Comparison of ENCODE assay signal across 11 cellular contexts in genomic region chr15:100920516-100921135, GRCh38. TPM values are rescaled to one million over a fixed set of nuclear protein-coding genes. Genes with fewer than 3 reads are reported as not detected.
DNase-seq lines count a peak whose midpoint lies in the region; ATAC-seq, FAIRE-seq and TF ChIP-seq lines count a peak whose summit lies in the region.
"Had no signal": no experiment of that assay in that cellular context is flagged by ENCODE, and none has a peak within 500 bp of the region (broad histone marks: within the 10 kb centered on the region; RNA-seq: fewer than 3 reads in every experiment).

No MANE protein-coding gene starts in this region.

- H4K20me1 ChIP-seq in GM23338 (replicated peaks; ENCODE audit: insufficient read depth), result no peaks in the 10 kb centered on the region

- no peaks in the 10 kb centered on the region for H3K9me2 ChIP-seq in GM23338 (ENCODE audit: insufficient read depth)

- no peak for ATAC-seq in GM23338
- ATAC-seq in heart right ventricle, result no peak

- H3K27ac ChIP-seq in GM23338 (ENCODE audit: low read depth) (no peak overlapping the region), mucosa of rectum (ENCODE audit: low read depth in 2 of 2, low read length in 2 of 2) (peak overlapping the region; percentile 56 to 62), heart right ventricle (no peak overlapping the region)

- H3K9me3 ChIP-seq in mucosa of rectum (ENCODE audit: control insufficient read depth in 2 of 2, low read length in 2 of 2) (no peaks in the 10 kb centered on the region), heart right ventricle (no peaks in the 10 kb centered on the region)

- CTCF ChIA-PET in Calu3 (lab: Charles Lee), result interaction anchor here (0.9 to 5.8 kb wide), 2 partner anchors 45 to 87 kb away, joined by 3 to 93 read pairs; no protein-coding TSS in a partner anchor

- BruUV-seq in Calu3 (replicated peaks; lab: Mats Ljungman, UMichigan), result no TSS peak

- 86 to 91% methylated on average over 8 of the region's 8 CpGs for WGBS in heart right ventricle, 2 donors

- H3K4me3 Mint-ChIP-seq in Calu3 (ENCODE audit: low read depth, unreplicated experiment), result peak overlapping the region; percentile 82
- H3K4me3 Mint-ChIP-seq in GM23338, result peak overlapping the region; percentile 71
- H3K4me3 Mint-ChIP-seq in activated T-helper 2 cell treated with anti-CD3 and anti-CD28 coated beads, Interferon-gamma antibody, Interleukin-2, Interleukin-4, amounts not matched to agents 10 μg/mL and 5 μg/mL and 100 μg/mL, durations not matched to agents 14 hours and 24 hours and 36 hours (ENCODE audit: low read depth), result peak overlapping the region; percentile 62

- no peak for TF ChIP-seq CTCF in Calu3 (IDR thresholded peaks at IDR 0.05; ENCODE audit: unreplicated experiment)
- TF ChIP-seq CTCF in GM23338 (conservative IDR thresholded peaks at IDR 0.05; ENCODE audit: low read depth in 2 of 2), result no peak
- TF ChIP-seq CTCF in heart right ventricle (IDR thresholded peaks at IDR 0.05), result no peak

- no peak overlapping the region for H2AFZ ChIP-seq in GM23338

- peaks cover 70% of the 10 kb centered on the region for H3K36me3 Mint-ChIP-seq in Calu3 (ENCODE audit: insufficient read depth, unreplicated experiment)
- no peaks in the 10 kb centered on the region for H3K36me3 Mint-ChIP-seq in GM23338 (ENCODE audit: low read depth)
- H3K36me3 Mint-ChIP-seq in activated T-helper 2 cell treated with anti-CD3 and anti-CD28 coated beads, Interferon-gamma antibody, Interleukin-2, Interleukin-4, amounts not matched to agents 10 μg/mL and 5 μg/mL and 100 μg/mL, durations not matched to agents 14 hours and 24 hours and 36 hours (ENCODE audit: low read depth), result no peaks in the 10 kb centered on the region

- H3K4me3 ChIP-seq in GM23338 (0 out of 2 replicates have a peak overlapping the region, but pooled peaks have one; percentile 74), mucosa of rectum (ENCODE audit: low read length in 2 of 2) (peak overlapping the region in 1 of 2 donors; percentile 84), heart right ventricle (peak overlapping the region in 2 of 10 donors; percentile 65 to 75)

- no peaks in the 10 kb centered on the region for H3F3A ChIP-seq in GM23338 (replicated peaks; ENCODE audit: low read depth)

- H3K36me3 ChIP-seq in GM23338 (ENCODE audit: insufficient read depth) (no peaks in the 10 kb centered on the region), mucosa of rectum (ENCODE audit: control insufficient read depth in 2 of 2, insufficient read depth in 2 of 2, low read length in 2 of 2) (peaks cover 8 to 11% of the 10 kb centered on the region in 2 donors), heart right ventricle (peaks cover 0 to 24% (median 0%) of the 10 kb centered on the region in 9 donors)

- DNase-seq in Calu3 (no peak), GM23338 (ENCODE audit: low spot score) (no peak), H54 (ENCODE audit: insufficient read length, low spot score) (no peak), islet precursor cell (no peak), heart right ventricle (no peak), ureter (ENCODE audit: low spot score) (no peak)
- DNase-seq in activated T-helper 2 cell treated with anti-CD3 and anti-CD28 coated beads, Interferon-gamma antibody, Interleukin-2, Interleukin-4, amounts not matched to agents 10 μg/mL and 5 μg/mL and 100 μg/mL, durations not matched to agents 14 hours and 24 hours and 36 hours (ENCODE audit: low spot score), result no peak
- DNase-seq: erythroblast; midbrain; stimulated activated CD4-positive, alpha-beta T cell treated with anti-CD3 and anti-CD28 coated beads, Interleukin-4, amount 100 ng/mL, for 4 hours had no signal

- no peak for TF ChIP-seq POLR2A in H54 (IDR thresholded peaks at IDR 0.05; ENCODE audit: low read depth, low read length)

- H3K27ac Mint-ChIP-seq in Calu3 (ENCODE audit: unreplicated experiment), result peak overlapping the region; percentile 14
- no peak overlapping the region for H3K27ac Mint-ChIP-seq in GM23338
- no peak overlapping the region for H3K27ac Mint-ChIP-seq in activated T-helper 2 cell treated with anti-CD3 and anti-CD28 coated beads, Interferon-gamma antibody, Interleukin-2, Interleukin-4, amounts not matched to agents 10 μg/mL and 5 μg/mL and 100 μg/mL, durations not matched to agents 14 hours and 24 hours and 36 hours

- intact Hi-C loops in Calu3 (cut with micrococcal nuclease; ENCODE audit: unreplicated experiment) (loop anchor here (10.0 kb wide), 1 partner anchor 334 kb away; the partner anchor contains the start of gene CHSY1), heart right ventricle (cut with DNase I) (loop anchor here in 2 of 10 donors (5.0 to 10.0 kb wide), 3 partner anchors 82 to 344 kb away; partner anchors contain the start of gene CHSY1 (in 1 of the 2))
- intact Hi-C loops in activated T-helper 2 cell treated with anti-CD3 and anti-CD28 coated beads, Interferon-gamma antibody, Interleukin-2, Interleukin-4, amounts not matched to agents 10 μg/mL and 5 μg/mL and 100 μg/mL, durations not matched to agents 14 hours and 24 hours and 36 hours (cut with micrococcal nuclease), result no loop called here

- peak overlapping the region in 1 of 2 donors; percentile 84 for H3K9ac ChIP-seq in mucosa of rectum (ENCODE audit: low read depth in 1 of 2, low read length in 2 of 2)

- peaks cover 68% of the 10 kb centered on the region for H3K27me3 ChIP-seq in GM23338 (ENCODE audit: insufficient read depth)
- no peaks in the 10 kb centered on the region for H3K27me3 ChIP-seq in mucosa of rectum (ENCODE audit: control insufficient read depth in 2 of 2, insufficient read depth in 2 of 2, low read length in 2 of 2)
- peaks cover 0 to 32% (median 20%) of the 10 kb centered on the region in 7 donors for H3K27me3 ChIP-seq in heart right ventricle

- no peak for FAIRE-seq in H54 (lab: Jason Lieb, UNC)

- no peak overlapping the region; the same call in 1 of the 2 replicates for H3K4me2 ChIP-seq in GM23338

- H3K27me3 Mint-ChIP-seq in Calu3 (ENCODE audit: unreplicated experiment) (no peaks in the 10 kb centered on the region), GM23338 (ENCODE audit: insufficient read depth, low read depth, poor library complexity) (peaks cover 50% of the 10 kb centered on the region)
- H3K27me3 Mint-ChIP-seq in activated T-helper 2 cell treated with anti-CD3 and anti-CD28 coated beads, Interferon-gamma antibody, Interleukin-2, Interleukin-4, amounts not matched to agents 10 μg/mL and 5 μg/mL and 100 μg/mL, durations not matched to agents 14 hours and 24 hours and 36 hours (ENCODE audit: low read depth), result peaks cover 58% of the 10 kb centered on the region

- H3K4me1 Mint-ChIP-seq in Calu3 (ENCODE audit: low read depth, unreplicated experiment), result peaks cover 26% of the 10 kb centered on the region
- H3K4me1 Mint-ChIP-seq in GM23338, result peaks cover 7% of the 10 kb centered on the region; the same call in 2 of the 3 replicates
- H3K4me1 Mint-ChIP-seq in activated T-helper 2 cell treated with anti-CD3 and anti-CD28 coated beads, Interferon-gamma antibody, Interleukin-2, Interleukin-4, amounts not matched to agents 10 μg/mL and 5 μg/mL and 100 μg/mL, durations not matched to agents 14 hours and 24 hours and 36 hours (ENCODE audit: low read depth), result peaks cover 17% of the 10 kb centered on the region

- no peaks in the 10 kb centered on the region for H3K79me2 ChIP-seq in GM23338 (replicated peaks; ENCODE audit: insufficient read depth)

- H3K4me1 ChIP-seq in GM23338 (ENCODE audit: insufficient read depth) (no peaks in the 10 kb centered on the region), mucosa of rectum (ENCODE audit: control insufficient read depth in 2 of 2, insufficient read depth in 2 of 2, low read length in 2 of 2) (peaks cover 22 to 24% of the 10 kb centered on the region in 2 donors), heart right ventricle (peaks cover 0 to 55% (median 16%) of the 10 kb centered on the region in 9 donors)

- H3K9me3 Mint-ChIP-seq in Calu3 (ENCODE audit: low read depth, unreplicated experiment) (no peaks in the 10 kb centered on the region), GM23338 (peaks cover 2% of the 10 kb centered on the region; the same call in 2 of the 3 replicates)
- H3K9me3 Mint-ChIP-seq in activated T-helper 2 cell treated with anti-CD3 and anti-CD28 coated beads, Interferon-gamma antibody, Interleukin-2, Interleukin-4, amounts not matched to agents 10 μg/mL and 5 μg/mL and 100 μg/mL, durations not matched to agents 14 hours and 24 hours and 36 hours, result no peaks in the 10 kb centered on the region

TF ChIP-seq in GM23338, 12 proteins besides CTCF, POLR2A, EP300 and RAD21:
- no peak for TF ChIP-seq EZH2phosphoT487 (IDR thresholded peaks at IDR 0.05; ENCODE audit: unreplicated experiment)

RNA-seq across cellular contexts. Expression of gene LRRK1, which starts 1.5 kb away (rescaled TPM):
- total RNA-seq in Calu3 (2022) (20.1 and 21.3 TPM in 2 replicates), heart right ventricle (1 to 10 TPM; 1.5 to 8.1 (median 2.0) TPM), ureter (29.5 TPM)
- 2.6 and 4.4 TPM in 2 replicates for total RNA-seq in GM23338 (2014; rRNA removed; shearing (Covaris generic))
- polyA plus RNA-seq in GM23338 (2016; fragmentation: Nextera tagmentation; extraction: Ambion mirVana) (4.1 and 4.5 TPM in 2 replicates), heart right ventricle (1 to 10 TPM; 1.8 to 1.9 TPM)
- 2.1 and 2.4 TPM in 2 replicates for total RNA-seq in activated T-helper 2 cell treated with anti-CD3 and anti-CD28 coated beads, Interferon-gamma antibody, Interleukin-2, Interleukin-4, amounts not matched to agents 10 μg/mL and 5 μg/mL and 100 μg/mL, durations not matched to agents 14 hours and 24 hours and 36 hours

RNA-seq across cellular contexts. Expression of gene ALDH1A3, which starts 41.0 kb away (rescaled TPM):
- total RNA-seq in Calu3 (2022) (666 and 983 TPM in 2 replicates), heart right ventricle (10 to 100 TPM in 1 of 10 donors, 1 to 10 TPM in 8, under 1 TPM in 1; 0.96 to 24.9 (median 2.3) TPM), ureter (24.2 TPM)
- total RNA-seq in GM23338 (2014; rRNA removed; shearing (Covaris generic)), result 19.8 and 27.9 TPM in 2 replicates
- polyA plus RNA-seq in GM23338 (2016; fragmentation: Nextera tagmentation; extraction: Ambion mirVana) (2.8 and 4.0 TPM in 2 replicates), heart right ventricle (1 to 10 TPM; 2.1 to 4.9 TPM)
- not detected in 2 replicates for total RNA-seq in activated T-helper 2 cell treated with anti-CD3 and anti-CD28 coated beads, Interferon-gamma antibody, Interleukin-2, Interleukin-4, amounts not matched to agents 10 μg/mL and 5 μg/mL and 100 μg/mL, durations not matched to agents 14 hours and 24 hours and 36 hours

Comparison
In these comparisons a context has a peak if more than half of its experiments do, and no peak if none do; other contexts are left out.
1. H3K27ac ChIP-seq: peak in mucosa of rectum (2 of 2); none in GM23338 (single experiment) and heart right ventricle (0 of 10).
2. RNA of gene ALDH1A3, which starts 41.0 kb away (total RNA-seq): 666 to 983 TPM in Calu3; 24.2 TPM in ureter (single experiment), 19.8 to 27.9 TPM in GM23338, 0.96 to 24.9 TPM in heart right ventricle and not detected in activated T-helper 2 cell treated with anti-CD3 and anti-CD28 coated beads, Interferon-gamma antibody, Interleukin-2, Interleukin-4, amounts not matched to agents 10 μg/mL and 5 μg/mL and 100 μg/mL, durations not matched to agents 14 hours and 24 hours and 36 hours; every median in the first group is over 10 times any median in the second.
3. Peak in every context shown above with its lines, with median percentiles within 50 percentile points of each other: H3K4me3 Mint-ChIP-seq.